In the genomic region with DNA sequence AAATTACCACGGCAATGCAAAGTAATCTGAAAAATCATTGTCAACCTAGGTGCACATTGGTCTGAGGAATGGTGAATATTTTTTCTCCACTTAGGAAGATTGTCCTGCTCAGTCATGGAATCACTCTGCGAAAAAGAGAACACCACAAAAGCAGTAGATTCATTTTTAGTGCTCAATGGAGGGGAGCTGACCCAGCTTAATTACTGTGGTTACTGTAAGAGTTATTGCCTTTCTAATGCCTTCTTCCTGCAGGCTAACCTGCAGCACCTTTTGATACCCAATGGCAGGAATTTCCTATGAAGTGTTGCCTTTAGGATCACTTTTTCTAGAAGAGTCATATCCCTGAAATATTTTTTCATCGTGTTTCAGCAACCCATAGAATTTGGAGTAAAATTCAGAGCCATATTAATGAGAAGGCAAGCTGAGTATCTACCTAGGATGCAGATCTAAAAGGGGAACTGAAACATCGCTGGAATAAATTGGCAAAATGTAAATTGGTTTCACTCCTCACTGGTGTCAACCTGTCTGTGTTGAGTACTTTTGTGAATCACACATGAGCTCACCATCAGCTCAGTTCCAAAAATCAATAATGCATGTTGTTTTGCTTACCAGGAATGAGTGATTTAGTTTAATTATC, we compare ENCODE assay signal across 1 cellular context.
TF ChIP-seq lines count a peak whose summit lies in the region.

No MANE protein-coding gene starts in this region.

TF ChIP-seq in WTC11, 78 proteins besides CTCF, POLR2A, EP300 and RAD21 (continued from another document):
- TF ChIP-seq, protein P1, sequence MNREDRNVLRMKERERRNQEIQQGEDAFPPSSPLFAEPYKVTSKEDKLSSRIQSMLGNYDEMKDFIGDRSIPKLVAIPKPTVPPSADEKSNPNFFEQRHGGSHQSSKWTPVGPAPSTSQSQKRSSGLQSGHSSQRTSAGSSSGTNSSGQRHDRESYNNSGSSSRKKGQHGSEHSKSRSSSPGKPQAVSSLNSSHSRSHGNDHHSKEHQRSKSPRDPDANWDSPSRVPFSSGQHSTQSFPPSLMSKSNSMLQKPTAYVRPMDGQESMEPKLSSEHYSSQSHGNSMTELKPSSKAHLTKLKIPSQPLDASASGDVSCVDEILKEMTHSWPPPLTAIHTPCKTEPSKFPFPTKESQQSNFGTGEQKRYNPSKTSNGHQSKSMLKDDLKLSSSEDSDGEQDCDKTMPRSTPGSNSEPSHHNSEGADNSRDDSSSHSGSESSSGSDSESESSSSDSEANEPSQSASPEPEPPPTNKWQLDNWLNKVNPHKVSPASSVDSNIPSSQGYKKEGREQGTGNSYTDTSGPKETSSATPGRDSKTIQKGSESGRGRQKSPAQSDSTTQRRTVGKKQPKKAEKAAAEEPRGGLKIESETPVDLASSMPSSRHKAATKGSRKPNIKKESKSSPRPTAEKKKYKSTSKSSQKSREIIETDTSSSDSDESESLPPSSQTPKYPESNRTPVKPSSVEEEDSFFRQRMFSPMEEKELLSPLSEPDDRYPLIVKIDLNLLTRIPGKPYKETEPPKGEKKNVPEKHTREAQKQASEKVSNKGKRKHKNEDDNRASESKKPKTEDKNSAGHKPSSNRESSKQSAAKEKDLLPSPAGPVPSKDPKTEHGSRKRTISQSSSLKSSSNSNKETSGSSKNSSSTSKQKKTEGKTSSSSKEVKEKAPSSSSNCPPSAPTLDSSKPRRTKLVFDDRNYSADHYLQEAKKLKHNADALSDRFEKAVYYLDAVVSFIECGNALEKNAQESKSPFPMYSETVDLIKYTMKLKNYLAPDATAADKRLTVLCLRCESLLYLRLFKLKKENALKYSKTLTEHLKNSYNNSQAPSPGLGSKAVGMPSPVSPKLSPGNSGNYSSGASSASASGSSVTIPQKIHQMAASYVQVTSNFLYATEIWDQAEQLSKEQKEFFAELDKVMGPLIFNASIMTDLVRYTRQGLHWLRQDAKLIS (CRISPR knock-in tag; IDR thresholded peaks at IDR 0.05; ENCODE audit: borderline replicate concordance): no peak
- TF ChIP-seq ZNF396 (CRISPR knock-in tag; IDR thresholded peaks at IDR 0.05; ENCODE audit: borderline replicate concordance) (no peak), ZNF138 (CRISPR knock-in tag; conservative IDR thresholded peaks at IDR 0.05) (no peak), MYBL2 (CRISPR knock-in tag; IDR thresholded peaks at IDR 0.05) (no peak), ZBTB21 (CRISPR knock-in tag; IDR thresholded peaks at IDR 0.05; ENCODE audit: borderline replicate concordance) (no peak), NR2C2 (CRISPR knock-in tag; IDR thresholded peaks at IDR 0.05) (no peak), PRRX2 (CRISPR knock-in tag; IDR thresholded peaks at IDR 0.05) (no peak), IRF2 (CRISPR knock-in tag; IDR thresholded peaks at IDR 0.05; ENCODE audit: borderline replicate concordance, low read depth) (no peak)
- TF ChIP-seq, protein P2, sequence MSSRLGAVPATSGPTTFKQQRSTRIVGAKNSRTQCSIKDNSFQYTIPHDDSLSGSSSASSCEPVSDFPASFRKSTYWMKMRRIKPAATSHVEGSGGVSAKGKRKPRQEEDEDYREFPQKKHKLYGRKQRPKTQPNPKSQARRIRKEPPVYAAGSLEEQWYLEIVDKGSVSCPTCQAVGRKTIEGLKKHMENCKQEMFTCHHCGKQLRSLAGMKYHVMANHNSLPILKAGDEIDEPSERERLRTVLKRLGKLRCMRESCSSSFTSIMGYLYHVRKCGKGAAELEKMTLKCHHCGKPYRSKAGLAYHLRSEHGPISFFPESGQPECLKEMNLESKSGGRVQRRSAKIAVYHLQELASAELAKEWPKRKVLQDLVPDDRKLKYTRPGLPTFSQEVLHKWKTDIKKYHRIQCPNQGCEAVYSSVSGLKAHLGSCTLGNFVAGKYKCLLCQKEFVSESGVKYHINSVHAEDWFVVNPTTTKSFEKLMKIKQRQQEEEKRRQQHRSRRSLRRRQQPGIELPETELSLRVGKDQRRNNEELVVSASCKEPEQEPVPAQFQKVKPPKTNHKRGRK (CRISPR knock-in tag; IDR thresholded peaks at IDR 0.05; ENCODE audit: borderline replicate concordance): no peak
TF ChIP-seq in WTC11: peak in this region for 0.
